8 cellular contexts compared by ENCODE assay signal in the genomic region with DNA sequence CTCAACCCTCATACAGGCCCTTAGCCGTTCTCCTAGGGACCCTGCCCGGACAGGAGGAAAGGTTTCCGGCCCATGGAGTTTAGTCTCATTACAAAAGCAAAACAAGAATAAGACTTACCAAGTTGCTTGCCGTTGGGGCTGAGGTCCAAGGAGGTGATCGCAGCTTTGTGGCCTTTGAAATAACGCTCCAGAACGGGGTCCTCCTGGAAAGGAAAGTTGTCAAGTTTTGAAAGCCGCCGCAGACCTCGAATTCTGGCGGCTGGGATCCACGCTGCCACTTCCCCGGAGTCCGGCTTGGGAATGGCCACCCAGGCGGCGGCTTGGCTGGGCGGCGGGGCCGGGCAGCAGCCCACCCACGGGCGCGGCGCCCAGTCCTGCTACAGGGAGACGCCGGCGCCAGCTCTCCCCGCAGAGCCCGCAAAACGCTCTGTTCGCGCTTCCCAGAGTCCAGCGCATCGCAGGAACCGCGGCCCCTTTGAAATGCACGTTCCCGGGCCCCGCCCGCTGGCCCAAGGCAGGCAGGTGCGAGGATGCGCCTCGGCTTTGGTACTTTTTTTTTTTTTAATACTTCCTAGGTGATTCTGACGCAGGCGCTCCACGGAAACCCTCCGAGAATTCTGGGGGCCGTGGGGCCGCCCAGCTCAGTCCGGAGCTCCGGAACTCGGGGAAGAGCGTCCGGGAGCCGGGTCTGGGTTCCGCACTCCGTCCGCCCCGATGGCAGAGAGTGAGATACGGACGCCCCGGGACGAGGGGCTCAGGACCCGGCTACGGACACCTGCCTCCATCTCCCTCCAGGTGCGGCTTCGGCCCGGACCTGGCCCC. TPM values are rescaled to one million over a fixed set of nuclear protein-coding genes. Genes with fewer than 3 reads are reported as not detected.
DNase-seq lines count a peak whose midpoint lies in the region; ATAC-seq and TF ChIP-seq lines count a peak whose summit lies in the region.

No MANE protein-coding gene starts in this region.

- no peaks in the 10 kb centered on the region for H3K9me3 Mint-ChIP-seq in T-cell

- no peaks in the 10 kb centered on the region for H3K27me3 Mint-ChIP-seq in T-cell

- H3K36me3 Mint-ChIP-seq in T-cell = peaks cover 24% of the 10 kb centered on the region

- POLR2A ChIA-PET in T-cell (lab: Charles Lee) = interaction anchor here (0.5 to 1.4 kb wide), 2 partner anchors 185 to 361 kb away, joined by 3 to 4 read pairs; no protein-coding TSS in a partner anchor

- no peaks in the 10 kb centered on the region for H3K27me3 ChIP-seq in body of pancreas
- H3K27me3 ChIP-seq in iPS-20b (ENCODE audit: insufficient read depth, low read length) = no peaks in the 10 kb centered on the region
- H3K27me3 ChIP-seq in smooth muscle cell (ENCODE audit: low read depth) = no peaks in the 10 kb centered on the region

- intact Hi-C loops in body of pancreas (cut with DNase I) = loop anchor here (10.0 kb wide), 1 partner anchor 500 kb away; no protein-coding TSS in a partner anchor

- peak overlapping the region; percentile 47 to 94 (median 88) for H3K27ac ChIP-seq in body of pancreas
- H3K27ac ChIP-seq in iPS-20b (ENCODE audit: low read length) = no peak overlapping the region
- H3K27ac ChIP-seq in smooth muscle cell (ENCODE audit: low read depth) = peak overlapping the region; percentile 28

- H3K9me3 ChIP-seq in body of pancreas (no peaks in the 10 kb centered on the region), iPS-20b (ENCODE audit: insufficient read depth, low read depth, low read length) (no peaks in the 10 kb centered on the region), smooth muscle cell (replicated peaks; ENCODE audit: low read depth) (no peaks in the 10 kb centered on the region)

- H3K4me2 ChIP-seq in smooth muscle cell = peak overlapping the region; percentile 90

- ATAC-seq in GM19467 (IDR thresholded peaks at IDR 0.05; ENCODE audit: unreplicated experiment) (peak; percentile 29), HG03571 (IDR thresholded peaks at IDR 0.05; ENCODE audit: unreplicated experiment) (peak; percentile 29), T-cell (replicated peaks in 1 of 4) (peak; percentile 29 to 34 (median 30)), body of pancreas (peak; percentile 30)

- H2AFZ ChIP-seq in smooth muscle cell (ENCODE audit: low read depth) = peak overlapping the region; percentile 99

- CTCF ChIA-PET in T-cell (lab: Charles Lee) = interaction anchor here (0.5 to 6.5 kb wide), 19 partner anchors 14 to 539 kb away, joined by 3 to 41 read pairs (median 4); no protein-coding TSS in a partner anchor

- WGBS in body of pancreas, 2 donors = 0 to 1% methylated on average over 36 to 64 of the region's 67 CpGs
- 1% methylated on average over 60 of the region's 67 CpGs for WGBS in smooth muscle cell (ENCODE audit: low lambda C conversion rate)

- peak in 3 of 7 experiments; percentile 2 to 8 (median 5) for TF ChIP-seq CTCF in body of pancreas (IDR thresholded peaks at IDR 0.05)
- TF ChIP-seq CTCF in smooth muscle cell (IDR thresholded peaks at IDR 0.05; ENCODE audit: borderline replicate concordance, insufficient read depth, poor library complexity, severe bottlenecking) = peak; percentile 2

- TF ChIP-seq POLR2A in body of pancreas (IDR thresholded peaks at IDR 0.05) = no peak

- H3K4me1 ChIP-seq in body of pancreas (peaks cover 37% of the 10 kb centered on the region), iPS-20b (ENCODE audit: insufficient read depth, low read length) (peaks cover 4% of the 10 kb centered on the region; the same call in 1 of the 2 replicates), smooth muscle cell (ENCODE audit: low read depth) (peaks cover 11% of the 10 kb centered on the region)

- peaks cover 42 to 60% (median 59%) of the 10 kb centered on the region in 3 donors for H3K4me1 Mint-ChIP-seq in T-cell

- peaks cover 30% of the 10 kb centered on the region for H3K79me2 ChIP-seq in smooth muscle cell (ENCODE audit: low read depth)

- in situ Hi-C loops in Caki2 (cut with HindIII; ENCODE audit: low pct_unique_long_range_greater_than_20kb, low sequenced_read_pairs) = no loop called here

- H3K36me3 ChIP-seq in body of pancreas (replicated peaks in 1 of 2; ENCODE audit: insufficient read depth in 1 of 2, low read depth in 2 of 2) = no peaks in the 10 kb centered on the region
- peaks cover 16% of the 10 kb centered on the region; the same call in 1 of the 2 replicates for H3K36me3 ChIP-seq in iPS-20b (ENCODE audit: insufficient read depth, low read depth, low read length)
- no peaks in the 10 kb centered on the region for H3K36me3 ChIP-seq in smooth muscle cell (ENCODE audit: low read depth)

- H3K27ac Mint-ChIP-seq in T-cell = peak overlapping the region; percentile 89 to 90

- peaks cover 12% of the 10 kb centered on the region for H4K20me1 ChIP-seq in smooth muscle cell (ENCODE audit: low read depth)

- peak overlapping the region; percentile 76; the same call in 1 of the 2 replicates for H3K9ac ChIP-seq in iPS-20b (ENCODE audit: low read depth, low read length)
- peak overlapping the region; percentile 58 for H3K9ac ChIP-seq in smooth muscle cell (ENCODE audit: low read depth)

- H3K4me3 ChIP-seq in body of pancreas (peak overlapping the region; percentile 80 to 99), iPS-20b (ENCODE audit: low read length) (peak overlapping the region; percentile 91), smooth muscle cell (peak overlapping the region; percentile 91)

- peak overlapping the region; percentile 90 to 95 (median 95) for H3K4me3 Mint-ChIP-seq in T-cell

- H3F3A ChIP-seq in smooth muscle cell (ENCODE audit: low read depth) = peaks cover 4% of the 10 kb centered on the region

- DNase-seq in Caki2 (ENCODE audit: low read depth) (peak; percentile 52), T-cell (peak in 29 of 34 experiments; percentile 3 to 44 (median 23)), body of pancreas (peak; percentile 37 to 57 (median 45)), smooth muscle cell (lab: John Stamatoyannopoulos, UW; ENCODE audit: unreplicated experiment) (no peak), COLO829 (ENCODE audit: low spot score) (no peak)

RNA-seq across cellular contexts. Expression of a gene that starts 0.6 kb away (rescaled TPM):
- 2.3 and 3.4 TPM in 2 replicates for total RNA-seq in Caki2 (2014; rRNA removed; shearing (Covaris generic); ENCODE audit: low replicate concordance)
- total RNA-seq in T-cell = 1 to 10 TPM; 4.9 to 9.6 (median 6.5) TPM
- 10 to 100 TPM in 1 of 2 donors, 1 to 10 TPM in 1; 8.2 to 16.6 TPM for total RNA-seq in body of pancreas
- total RNA-seq in smooth muscle cell = 3.6 and 5.2 TPM in 2 replicates
- polyA plus RNA-seq in smooth muscle cell = 1.5 and 2.3 TPM in 2 replicates

RNA-seq across cellular contexts. Expression of a gene that starts 0.6 kb away (rescaled TPM):
- 4.7 and 7.8 TPM in 2 replicates for total RNA-seq in Caki2 (2014; rRNA removed; shearing (Covaris generic); ENCODE audit: low replicate concordance)
- total RNA-seq in T-cell = 10 to 100 TPM; 17.2 to 25.5 (median 18.9) TPM
- 10 to 100 TPM; 10.9 to 32.6 TPM for total RNA-seq in body of pancreas
- total RNA-seq in smooth muscle cell = 13.3 and 21.6 TPM in 2 replicates
- polyA plus RNA-seq in smooth muscle cell = 9.1 and 11.7 TPM in 2 replicates

Comparison
In these comparisons a context has a peak if more than half of its experiments do, and no peak if none do; other contexts are left out.
1. DNase-seq: peak in Caki2 (single experiment), T-cell (29 of 34) and body of pancreas (4 of 4); none in smooth muscle cell (single experiment) and COLO829 (single experiment).
2. Peak in every context shown above with its lines, with median percentiles within 50 percentile points of each other: ATAC-seq and H3K4me3 ChIP-seq.